ENCODE assay signal across 8 cellular contexts in the genomic region with DNA sequence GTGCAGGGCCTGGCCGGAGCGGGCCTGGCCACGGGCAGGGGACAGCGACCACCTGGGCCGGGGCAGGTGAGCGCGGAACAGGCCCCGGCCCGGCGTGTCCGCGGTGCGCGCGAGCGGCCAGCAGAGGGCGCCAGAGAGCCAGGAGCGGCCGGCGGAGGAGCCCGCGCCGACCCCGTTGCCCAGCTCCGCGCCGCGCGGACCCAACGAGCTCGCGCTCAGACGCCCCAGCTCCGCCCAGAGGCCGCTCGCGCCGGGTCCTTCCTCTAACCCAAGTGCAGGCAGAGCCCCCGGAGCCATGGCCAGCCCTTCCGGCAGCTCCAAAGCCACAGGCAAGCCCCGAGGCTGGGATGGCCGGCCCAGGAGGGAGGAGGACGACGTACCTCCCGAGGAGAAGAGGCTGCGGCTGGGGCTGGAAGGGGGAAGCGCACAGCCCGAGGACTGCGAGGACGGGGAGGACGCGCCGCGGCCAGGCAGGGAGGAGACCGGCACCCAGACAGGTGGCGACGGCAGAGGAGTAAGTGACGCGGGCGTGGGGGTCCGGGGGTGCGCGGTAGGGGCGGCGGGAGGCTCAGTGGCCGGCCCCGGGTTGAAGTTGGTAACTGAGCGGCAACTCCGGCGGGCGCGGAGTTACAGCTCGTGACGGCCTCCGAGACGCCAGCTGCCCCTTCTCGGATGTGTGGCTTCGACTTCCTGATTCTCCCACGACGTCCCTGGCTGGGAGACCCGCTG.
A peak's percentile ranks its signal among the peaks of the same experiment; 100 is the strongest.
DNase-seq lines count a peak whose midpoint lies in the region; TF ChIP-seq lines count a peak whose summit lies in the region.
"Not testable (repeated sequence)": the region's sequence is repeated elsewhere in the genome, so short reads cannot be mapped to it uniquely, and the experiment has no call there.

No MANE protein-coding gene starts in this region.

- peaks cover 4 to 10% (median 8%) of the 10 kb centered on the region in 3 donors for H3K27me3 Mint-ChIP-seq in immature natural killer cell (ENCODE audit: low read depth in 3 of 3)

- H3K36me3 Mint-ChIP-seq in immature natural killer cell: not testable (repeated sequence)

- H3K4me3 ChIP-seq in Karpas-422 (ENCODE audit: low read length): not testable (repeated sequence)
- H3K4me3 ChIP-seq in coronary artery (peak overlapping the region; percentile 74), stomach smooth muscle (ENCODE audit: low read length in 2 of 2) (peak overlapping the region; percentile 25 to 73)

- H3K27me3 ChIP-seq in Karpas-422 (ENCODE audit: low read length); stomach smooth muscle (ENCODE audit: control insufficient read depth in 1 of 2, insufficient read depth in 2 of 2, low read length in 2 of 2): not testable (repeated sequence)

- H3K9me3 ChIP-seq in Karpas-422 (ENCODE audit: low read length); stomach smooth muscle (ENCODE audit: control insufficient read depth in 2 of 2, low read length in 2 of 2): not testable (repeated sequence)

- peak; percentile 96 for TF ChIP-seq CTCF in coronary artery (IDR thresholded peaks at IDR 0.05)

- H3K9ac ChIP-seq in Karpas-422 (ENCODE audit: low read length); stomach smooth muscle (ENCODE audit: low read length in 2 of 2): not testable (repeated sequence)

- not testable (repeated sequence) for H3K27ac ChIP-seq in Karpas-422 (ENCODE audit: low read length); coronary artery; stomach smooth muscle (ENCODE audit: low read length)

- H3K9me3 Mint-ChIP-seq in immature natural killer cell: not testable (repeated sequence)

- H3K27ac Mint-ChIP-seq in immature natural killer cell: not testable (repeated sequence)

- H2AFZ ChIP-seq in Karpas-422 (ENCODE audit: low read length): not testable (repeated sequence)

- DNase-seq in DMS79 treated with DMSO at 0.1 percent for 48 hours (lab: John Stamatoyannopoulos, UW) (peak; percentile 40), Karpas-422 (peak; percentile 46), OCI-M1 (lab: John Stamatoyannopoulos, UW) (peak; percentile 32), coronary artery (ENCODE audit: low spot score) (peak; percentile 78), immature natural killer cell (peak; percentile 65 to 69 (median 68)), putamen (ENCODE audit: low spot score) (peak; percentile 39)
- DNase-seq in activated CD8-positive, alpha-beta memory T cell treated with anti-CD3 and anti-CD28 coated beads, Interleukin-2, amount 50 U/mL, for 24 hours (ENCODE audit: extremely low read depth): peak; percentile 14

- not testable (repeated sequence) for H3K9me2 ChIP-seq in Karpas-422 (replicated peaks; ENCODE audit: insufficient read depth, low read length)

- peak overlapping the region; percentile 58 to 80 (median 69) for H3K4me3 Mint-ChIP-seq in immature natural killer cell

- not testable (repeated sequence) for H3K4me1 ChIP-seq in Karpas-422 (ENCODE audit: low read length); stomach smooth muscle (ENCODE audit: control insufficient read depth, insufficient read depth, low read length)

- not testable (repeated sequence) for H3K79me2 ChIP-seq in Karpas-422 (ENCODE audit: low read length)

- not testable (repeated sequence) for H3K36me3 ChIP-seq in Karpas-422 (ENCODE audit: insufficient read depth, low read length); stomach smooth muscle (ENCODE audit: control insufficient read depth in 2 of 2, insufficient read depth in 2 of 2, low read length in 2 of 2)

- H4K20me1 ChIP-seq in Karpas-422 (ENCODE audit: insufficient read depth, low read depth, low read length): not testable (repeated sequence)

- H3K4me1 Mint-ChIP-seq in immature natural killer cell: not testable (repeated sequence)

- H3K4me2 ChIP-seq in Karpas-422 (ENCODE audit: low read depth, low read length, poor library complexity, severe bottlenecking): not testable (repeated sequence)

Comparison
In these comparisons a context has a peak if more than half of its experiments do, and no peak if none do; other contexts are left out.
1. DNase-seq: peak in every context shown above with its lines; median percentile 78 in coronary artery; 68 in immature natural killer cell; 46 in Karpas-422; 40 in DMS79 treated with DMSO at 0.1 percent for 48 hours; 39 in putamen; 32 in OCI-M1; 14 in activated CD8-positive, alpha-beta memory T cell treated with anti-CD3 and anti-CD28 coated beads, Interleukin-2, amount 50 U/mL, for 24 hours.